In the genomic region with DNA sequence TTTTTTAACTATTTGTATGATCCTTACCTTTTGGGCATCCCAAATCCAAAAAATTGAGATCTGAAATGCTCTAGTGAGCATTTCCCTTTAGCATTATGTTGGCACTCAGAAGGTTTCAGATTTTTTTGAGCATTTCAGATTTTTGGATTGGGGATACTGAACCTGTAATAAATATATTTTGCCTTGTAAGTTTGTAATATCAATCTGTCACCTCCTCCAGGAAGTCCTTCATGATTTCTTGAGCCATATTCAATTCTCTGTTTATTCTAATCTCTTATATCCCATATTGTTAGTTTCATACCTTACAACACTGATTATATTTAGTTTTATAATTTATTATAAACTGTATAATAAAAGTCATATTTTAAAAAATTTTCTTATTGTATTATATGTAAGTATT, we compare ENCODE assay signal across 1 cellular context.
TF ChIP-seq lines count a peak whose summit lies in the region.

No MANE protein-coding gene starts in this region.

TF ChIP-seq in K562, 482 proteins besides CTCF, POLR2A, EP300 and RAD21 (continued from another document):
- TF ChIP-seq, protein P1, sequence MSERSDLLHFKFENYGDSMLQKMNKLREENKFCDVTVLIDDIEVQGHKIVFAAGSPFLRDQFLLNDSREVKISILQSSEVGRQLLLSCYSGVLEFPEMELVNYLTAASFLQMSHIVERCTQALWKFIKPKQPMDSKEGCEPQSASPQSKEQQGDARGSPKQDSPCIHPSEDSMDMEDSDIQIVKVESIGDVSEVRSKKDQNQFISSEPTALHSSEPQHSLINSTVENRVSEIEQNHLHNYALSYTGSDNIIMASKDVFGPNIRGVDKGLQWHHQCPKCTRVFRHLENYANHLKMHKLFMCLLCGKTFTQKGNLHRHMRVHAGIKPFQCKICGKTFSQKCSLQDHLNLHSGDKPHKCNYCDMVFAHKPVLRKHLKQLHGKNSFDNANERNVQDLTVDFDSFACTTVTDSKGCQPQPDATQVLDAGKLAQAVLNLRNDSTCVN (CRISPR knock-in tag; IDR thresholded peaks at IDR 0.05), result no peak
- no peak for TF ChIP-seq HMBOX1 (IDR thresholded peaks at IDR 0.05)
- TF ChIP-seq ZNF124 (CRISPR knock-in tag; IDR thresholded peaks at IDR 0.05), result no peak
